In genomic region chr10:113616244-113617074, GRCh38 we compare ENCODE assay signal across 9 cellular contexts. TPM values are rescaled to one million over a fixed set of nuclear protein-coding genes. Genes with fewer than 3 reads are reported as not detected.
DNase-seq lines count a peak whose midpoint lies in the region; ATAC-seq, FAIRE-seq and TF ChIP-seq lines count a peak whose summit lies in the region.
"Had no signal": no experiment of that assay in that cellular context is flagged by ENCODE, and none has a peak within 500 bp of the region (broad histone marks: within the 10 kb centered on the region; RNA-seq: fewer than 3 reads in every experiment).

No MANE protein-coding gene starts in this region.

- FAIRE-seq in G401.6 (lab: Jason Lieb, UNC), result peak; percentile 28
- FAIRE-seq: GM19239 had no signal

- no peak for TF ChIP-seq POLR2A in uterus (IDR thresholded peaks at IDR 0.05)

- no peak overlapping the region for H3K27ac ChIP-seq in uterus

- DNase-seq in HuH-7.5 (ENCODE audit: low spot score), result peak; percentile 22
- DNase-seq in choroid plexus epithelial cell (ENCODE audit: low read depth), result peak; percentile 20
- peak; percentile 36 for DNase-seq in neural crest cell (ENCODE audit: low read depth, low spot score)
- no peak for DNase-seq in DMS153 (lab: John Stamatoyannopoulos, UW)
- no peak for DNase-seq in uterus
- DNase-seq in retina, result no peak

- TF ChIP-seq CTCF in choroid plexus epithelial cell (conservative IDR thresholded peaks at IDR 0.05; ENCODE audit: low read depth, low read length), result peak; percentile 52
- peak; percentile 60 for TF ChIP-seq CTCF in neural crest cell (conservative IDR thresholded peaks at IDR 0.05)
- TF ChIP-seq CTCF in uterus (IDR thresholded peaks at IDR 0.05), result no peak

- intact Hi-C loops in uterus (cut with DNase I; ENCODE audit: low total_unique reads), result no loop called here

- no peaks in the 10 kb centered on the region for H3K36me3 ChIP-seq in uterus

- H3K9me3 ChIP-seq in uterus, result no peaks in the 10 kb centered on the region

- H3K4me1 ChIP-seq in uterus, result no peaks in the 10 kb centered on the region

- no peaks in the 10 kb centered on the region for H3K36me3 Mint-ChIP-seq in neural crest cell (ENCODE audit: low read depth)

- H3K4me3 Mint-ChIP-seq in neural crest cell, result peak overlapping the region; percentile 42

- no peak overlapping the region for H3K27ac Mint-ChIP-seq in neural crest cell (ENCODE audit: unreplicated experiment)

- H3K27me3 ChIP-seq in uterus, result no peaks in the 10 kb centered on the region

- no peaks in the 10 kb centered on the region for H3K9me3 Mint-ChIP-seq in neural crest cell

- no peak for ATAC-seq in HG02840 (IDR thresholded peaks at IDR 0.05; ENCODE audit: low FRiP score, unreplicated experiment)

- peaks cover 5% of the 10 kb centered on the region for H3K27me3 Mint-ChIP-seq in neural crest cell (ENCODE audit: low read depth)

- H3K4me3 ChIP-seq in choroid plexus epithelial cell (ENCODE audit: low read depth, low read length) (no peak overlapping the region), uterus (no peak overlapping the region)

- H3K4me1 Mint-ChIP-seq in neural crest cell, result peaks cover 69% of the 10 kb centered on the region

RNA-seq across cellular contexts. Expression of gene NRAP, which starts 47.4 kb away (rescaled TPM):
- total RNA-seq in neural crest cell (not detected in 2 replicates), uterus (under 1 TPM in 2 of 4 donors, not detected in 2; 0.07 to 0.37 TPM)

Comparison
In these comparisons a context has a peak if more than half of its experiments do, and no peak if none do; other contexts are left out.
1. DNase-seq: peak in HuH-7.5 (single experiment), choroid plexus epithelial cell (single experiment) and neural crest cell (single experiment); none in DMS153 (single experiment), uterus (0 of 2) and retina (single experiment).
2. CTCF ChIP-seq: peak in choroid plexus epithelial cell (single experiment) and neural crest cell (single experiment); none in uterus (0 of 4).